ENCODE assay signal across 8 cellular contexts in genomic region chr15:69478259-69478687, GRCh38. TPM values are rescaled to one million over a fixed set of nuclear protein-coding genes. Genes with fewer than 3 reads are reported as not detected.
A peak's percentile ranks its signal among the peaks of the same experiment; 100 is the strongest.
DNase-seq lines count a peak whose midpoint lies in the region; ATAC-seq lines count a peak whose summit lies in the region.

No MANE protein-coding gene starts in this region.

- in situ Hi-C loops in T47D (cut with HindIII; ENCODE audit: low pct_unique_long_range_greater_than_20kb, low sequenced_read_pairs), result no loop called here

- peak; percentile 76 for DNase-seq in ELF-1 (ENCODE audit: low read depth, low spot score)
- peak; percentile 20 for DNase-seq in MV-4-11 (lab: John Stamatoyannopoulos, UW)
- DNase-seq in SK-N-DZ (ENCODE audit: low spot score), result peak; percentile 81
- peak; percentile 30 to 68 for DNase-seq in T47D (ENCODE audit: low read depth in 1 of 2, low spot score in 1 of 2)
- DNase-seq in left colon, result peak in 1 of 2 donors; percentile 62
- peak; percentile 74 for DNase-seq in stimulated activated CD8-positive, alpha-beta memory T cell treated with anti-CD3 and anti-CD28 coated beads, Interleukin-4, amount 100 ng/mL, for 48 hours
- DNase-seq in A172 (ENCODE audit: low spot score), result no peak

- ATAC-seq in left colon (peak; percentile 43), HG03039 (IDR thresholded peaks at IDR 0.05; ENCODE audit: unreplicated experiment) (no peak)

- intact Hi-C loops in left colon (cut with DNase I, micrococcal nuclease), result loop anchor here (5.0 to 10.0 kb wide), 2 partner anchors 1007 to 1009 kb away; no protein-coding TSS in a partner anchor

RNA-seq across cellular contexts. Expression of gene RPLP1, which starts 25.7 kb away (rescaled TPM):
- polyA plus RNA-seq in SK-N-DZ (2014; cell fraction: cytosol; rRNA removed), result 308 and 321 TPM in 2 replicates
- 179 and 197 TPM in 2 replicates for polyA plus RNA-seq in SK-N-DZ (2014; cell fraction: nucleus; rRNA removed)
- total RNA-seq in left colon, result 1,000 to 10,000 TPM; 1,228 to 1,338 TPM
- 186 and 499 TPM in 2 replicates for total RNA-seq in A172 (2014; rRNA removed; shearing (Covaris generic))
